ENCODE assay signal across 20 cellular contexts in genomic region chr16:27097671-27098275, GRCh38. TPM values are rescaled to one million over a fixed set of nuclear protein-coding genes. Genes with fewer than 3 reads are reported as not detected.
DNase-seq lines count a peak whose midpoint lies in the region; ATAC-seq and TF ChIP-seq lines count a peak whose summit lies in the region.
"Had no signal": no experiment of that assay in that cellular context is flagged by ENCODE, and none has a peak within 500 bp of the region (broad histone marks: within the 10 kb centered on the region; RNA-seq: fewer than 3 reads in every experiment).

No MANE protein-coding gene starts in this region.

- DNase-seq in M059J (ENCODE audit: low read depth), result peak; percentile 26
- peak; percentile 74 for DNase-seq in coronary artery (ENCODE audit: low spot score)
- DNase-seq in left ventricle myocardium superior, result peak; percentile 88
- peak; percentile 35 for DNase-seq in stromal cell of bone marrow (ENCODE audit: low read depth)
- DNase-seq in NCI-H446 treated with DMSO at 0.1 percent for 48 hours (lab: John Stamatoyannopoulos, UW), result no peak
- DNase-seq in CD1c-positive myeloid dendritic cell (ENCODE audit: extremely low spot score), result no peak
- DNase-seq in NCI-H146 (lab: John Stamatoyannopoulos, UW), result no peak
- DNase-seq: activated CD4-positive, alpha-beta T cell treated with anti-CD3 and anti-CD28 coated beads, Interleukin-2, amount 50 U/mL, for 48 hours; activated naive CD8-positive, alpha-beta T cell treated with anti-CD3 and anti-CD28 coated beads, Interleukin-2, amount 10 ng/mL, durations not matched to agents 7 days and 5 days; activated T-cell treated with anti-CD3 and anti-CD28 coated beads, Interleukin-2, amount 50 U/mL, for 4 hours; CD4-positive, CD25-positive, alpha-beta regulatory T cell; cerebellar nuclear complex; HFFc6; mucosa of descending colon; NCI-H1930; NCI-H524; small intestine had no signal

- intact Hi-C loops in left ventricle myocardium superior (cut with micrococcal nuclease), result no loop called here

- peak; percentile 95 for ATAC-seq in left ventricle myocardium superior
- ATAC-seq: activated T-cell treated with anti-CD3 and anti-CD28 coated beads, Interleukin-2, amount 50 U/mL, for 4 hours; mucosa of descending colon; Panc1; stimulated activated effector memory CD8-positive, alpha-beta T cell treated with anti-CD3 and anti-CD28 coated beads, Interleukin-12 subunit alpha, Interleukin-12 subunit beta, amount 100 ng/mL, for 72 hours had no signal

- H3K27ac ChIP-seq in coronary artery, result peak overlapping the region in 1 of 2 donors; percentile 68

- no peak overlapping the region for H3K4me3 ChIP-seq in coronary artery
- H3K4me3 ChIP-seq: mucosa of descending colon had no signal

- no peak for TF ChIP-seq CTCF in coronary artery (IDR thresholded peaks at IDR 0.05)

RNA-seq across cellular contexts. Expression of gene C16orf82, which starts 31.0 kb away (rescaled TPM):
- not detected in 2 replicates for total RNA-seq in M059J (2014; rRNA removed; shearing (Covaris generic))
- not detected for total RNA-seq in left ventricle myocardium superior
- total RNA-seq: activated naive CD8-positive, alpha-beta T cell treated with anti-CD3 and anti-CD28 coated beads, Interleukin-2, amount 10 ng/mL, durations not matched to agents 7 days and 5 days; activated T-cell treated with anti-CD3 and anti-CD28 coated beads, Interleukin-2, amount 50 U/mL, for 4 hours; CD4-positive, CD25-positive, alpha-beta regulatory T cell; HFFc6; mucosa of descending colon; omental fat pad had no signal

Comparison
In these comparisons a context has a peak if more than half of its experiments do, and no peak if none do; other contexts are left out.
1. DNase-seq: peak in M059J (single experiment), coronary artery (single experiment), left ventricle myocardium superior (single experiment) and stromal cell of bone marrow (single experiment); none in NCI-H446 treated with DMSO at 0.1 percent for 48 hours (single experiment), CD1c-positive myeloid dendritic cell (single experiment) and NCI-H146 (single experiment).